Comparison of ENCODE assay signal across 8 cellular contexts in the genomic region with DNA sequence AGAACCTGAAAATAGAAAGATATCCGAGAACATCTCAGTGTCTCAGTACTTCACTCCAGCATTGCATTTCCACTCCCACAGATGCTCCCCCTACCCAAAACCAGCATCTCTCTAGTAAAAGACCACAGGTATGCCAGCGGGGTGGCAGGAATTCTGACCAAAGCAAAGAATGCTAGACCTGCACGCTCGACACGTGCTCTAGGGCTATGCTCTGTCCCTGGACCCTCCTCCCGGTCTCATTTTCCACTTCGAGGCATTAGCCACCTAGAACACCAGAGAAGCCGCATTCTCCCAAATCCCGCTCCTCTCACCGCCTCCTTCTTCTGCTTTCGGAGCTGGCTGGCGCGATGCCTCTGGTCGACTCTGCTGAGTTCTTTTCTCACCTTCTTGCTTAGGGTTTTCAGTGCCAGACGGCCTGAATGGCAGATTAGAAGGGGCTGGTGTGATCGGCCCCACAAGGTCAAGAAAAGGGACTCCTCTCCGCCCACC. TPM values are rescaled to one million over a fixed set of nuclear protein-coding genes. Genes with fewer than 3 reads are reported as not detected.
A peak's percentile ranks its signal among the peaks of the same experiment; 100 is the strongest.
DNase-seq lines count a peak whose midpoint lies in the region; ATAC-seq and TF ChIP-seq lines count a peak whose summit lies in the region.

No MANE protein-coding gene starts in this region.

- H3K4me1 Mint-ChIP-seq in GM23338, result peaks cover 5% of the 10 kb centered on the region

- intact Hi-C loops in A673 (cut with micrococcal nuclease; ENCODE audit: unreplicated experiment), result no loop called here
- intact Hi-C loops in adrenal gland (cut with DNase I), result no loop called here

- H2AFZ ChIP-seq in GM23338, result peak overlapping the region; percentile 94

- peaks cover 17% of the 10 kb centered on the region for H3K27me3 Mint-ChIP-seq in GM23338 (ENCODE audit: insufficient read depth, low read depth, poor library complexity)

- H3K4me3 ChIP-seq in A673 (ENCODE audit: low read depth, low read length, poor library complexity, severe bottlenecking), result peak overlapping the region; percentile 92
- peak overlapping the region; percentile 95 for H3K4me3 ChIP-seq in GM23338
- peak overlapping the region; percentile 43 to 99 (median 74) for H3K4me3 ChIP-seq in adrenal gland
- peak overlapping the region; percentile 93 to 97 for H3K4me3 ChIP-seq in stomach smooth muscle (ENCODE audit: low read length in 2 of 2)

- peaks cover 69% of the 10 kb centered on the region for H3K79me2 ChIP-seq in GM23338 (replicated peaks; ENCODE audit: insufficient read depth)

- H3K9me2 ChIP-seq in GM23338 (ENCODE audit: insufficient read depth), result no peaks in the 10 kb centered on the region

- H3K27ac Mint-ChIP-seq in GM23338, result peak overlapping the region; percentile 99

- peak; percentile 6 for ATAC-seq in GM23338
- ATAC-seq in GM21423 (IDR thresholded peaks at IDR 0.05; ENCODE audit: unreplicated experiment), result no peak
- no peak for ATAC-seq in GM21367 (IDR thresholded peaks at IDR 0.05; ENCODE audit: unreplicated experiment)

- TSS peak; percentile 46 for BruUV-seq in A673 (replicated peaks; lab: Mats Ljungman, UMichigan)

- H3K9me3 ChIP-seq in A673 (ENCODE audit: low read depth, low read length, poor library complexity, severe bottlenecking) (no peaks in the 10 kb centered on the region), adrenal gland (replicated peaks in 1 of 3) (no peaks in the 10 kb centered on the region), stomach smooth muscle (ENCODE audit: control insufficient read depth in 2 of 2, low read length in 2 of 2) (no peaks in the 10 kb centered on the region)

- TF ChIP-seq CTCF in A673 (conservative IDR thresholded peaks at IDR 0.05; ENCODE audit: low read depth, low read length) (no peak), GM23338 (conservative IDR thresholded peaks at IDR 0.05; ENCODE audit: low read depth in 2 of 2) (no peak), adrenal gland (IDR thresholded peaks at IDR 0.05) (no peak)

- H3K36me3 ChIP-seq in A673 (ENCODE audit: insufficient read depth, low read length, poor library complexity, severe bottlenecking), result peaks cover 46% of the 10 kb centered on the region
- H3K36me3 ChIP-seq in GM23338 (ENCODE audit: insufficient read depth), result peaks cover 45% of the 10 kb centered on the region
- peaks cover 0 to 45% of the 10 kb centered on the region in 2 donors for H3K36me3 ChIP-seq in adrenal gland (replicated peaks in 1 of 2)
- H3K36me3 ChIP-seq in stomach smooth muscle (ENCODE audit: control insufficient read depth in 2 of 2, insufficient read depth in 2 of 2, low read length in 2 of 2), result peaks cover 32 to 38% of the 10 kb centered on the region in 2 donors

- DNase-seq in A673 (ENCODE audit: low spot score) (no peak), GM23338 (ENCODE audit: low spot score) (peak; percentile 62), adrenal gland (peak in 3 of 7 donors; percentile 16 to 60 (median 19)), islet precursor cell (peak; percentile 76), NCI-H69 (lab: John Stamatoyannopoulos, UW) (no peak)

- H3K36me3 Mint-ChIP-seq in GM23338 (ENCODE audit: low read depth), result 0 out of 3 replicates have a peak, but pooled peaks cover 2% of the 10 kb centered on the region

- H3K9me3 Mint-ChIP-seq in GM23338, result peaks cover 2% of the 10 kb centered on the region; the same call in 1 of the 3 replicates

- 1 to 3% (median 2%) methylated on average over 14 to 17 of the region's 17 CpGs for WGBS in adrenal gland, 4 donors

- no peak for TF ChIP-seq POLR2A in adrenal gland (IDR thresholded peaks at IDR 0.05)

- POLR2A ChIA-PET in A673 (lab: Charles Lee; ENCODE audit: low non-redundant PET), result interaction anchor here (1.0 kb wide), 1 partner anchor 12 kb away, joined by 3 read pairs; no protein-coding TSS in a partner anchor

- peak overlapping the region; percentile 79 for H3K27ac ChIP-seq in A673 (ENCODE audit: low read depth, low read length, poor library complexity, severe bottlenecking)
- peak overlapping the region; percentile 84 for H3K27ac ChIP-seq in GM23338 (ENCODE audit: low read depth)
- peak overlapping the region in 2 of 5 donors; percentile 86 to 94 for H3K27ac ChIP-seq in adrenal gland
- peak overlapping the region; percentile 87 for H3K27ac ChIP-seq in stomach smooth muscle (ENCODE audit: low read length)

- H3K9ac ChIP-seq in stomach smooth muscle (ENCODE audit: low read length in 2 of 2), result peak overlapping the region; percentile 87 to 96

- H3K4me1 ChIP-seq in A673 (ENCODE audit: insufficient read depth, low read length, poor library complexity, severe bottlenecking) (peaks cover 21% of the 10 kb centered on the region), GM23338 (ENCODE audit: insufficient read depth) (peaks cover 20% of the 10 kb centered on the region), adrenal gland (replicated peaks in 1 of 2) (peaks cover 12 to 13% of the 10 kb centered on the region in 2 donors), stomach smooth muscle (ENCODE audit: control insufficient read depth, insufficient read depth, low read length) (peaks cover 25% of the 10 kb centered on the region)

- H3K27me3 ChIP-seq in A673 (replicated peaks; ENCODE audit: insufficient read depth, low read depth, low read length, poor library complexity) (no peaks in the 10 kb centered on the region), GM23338 (ENCODE audit: insufficient read depth) (no peaks in the 10 kb centered on the region), adrenal gland (no peaks in the 10 kb centered on the region), stomach smooth muscle (ENCODE audit: control insufficient read depth in 1 of 2, insufficient read depth in 2 of 2, low read length in 2 of 2) (no peaks in the 10 kb centered on the region)

- no peak overlapping the region for H3K4me3 Mint-ChIP-seq in GM23338

- CTCF ChIA-PET in A673 (lab: Charles Lee), result interaction anchor here (0.6 to 0.8 kb wide), 2 partner anchors 17 to 641 kb away, joined by 3 to 5 read pairs; no protein-coding TSS in a partner anchor

- peaks cover 43% of the 10 kb centered on the region for H3F3A ChIP-seq in GM23338 (replicated peaks; ENCODE audit: low read depth)

- peak overlapping the region; percentile 99 for H3K4me2 ChIP-seq in GM23338

- peaks cover 33% of the 10 kb centered on the region for H4K20me1 ChIP-seq in GM23338 (replicated peaks; ENCODE audit: insufficient read depth)

TF ChIP-seq in GM23338, 12 proteins besides CTCF, POLR2A, EP300 and RAD21 (continues in another document):
- no peak for TF ChIP-seq ZNF331 (CRISPR knock-in tag; IDR thresholded peaks at IDR 0.05; ENCODE audit: low read depth)
- TF ChIP-seq JUNB (IDR thresholded peaks at IDR 0.05; ENCODE audit: unreplicated experiment), result no peak
- TF ChIP-seq CREB1 (CRISPR knock-in tag; IDR thresholded peaks at IDR 0.05; ENCODE audit: low read depth), result no peak
- TF ChIP-seq ETS1 (IDR thresholded peaks at IDR 0.05), result no peak
- TF ChIP-seq EZH2phosphoT487 (IDR thresholded peaks at IDR 0.05; ENCODE audit: unreplicated experiment), result no peak
- TF ChIP-seq ZNF114 (CRISPR knock-in tag; IDR thresholded peaks at IDR 0.05), result no peak

RNA-seq across cellular contexts. Expression of gene TSR1, which starts 0.5 kb away (rescaled TPM):
- 78.9 and 91.0 TPM in 2 replicates for total RNA-seq in A673 (2021)
- 72.7 and 108 TPM in 2 replicates for total RNA-seq in GM23338 (2014; rRNA removed; shearing (Covaris generic))
- 31.3 and 36.9 TPM in 2 replicates for polyA plus RNA-seq in GM23338 (2016; fragmentation: Nextera tagmentation; extraction: Ambion mirVana)
- total RNA-seq in adrenal gland, result 10 to 100 TPM; 19.7 to 74.6 (median 26.5) TPM
- 10 to 100 TPM; 12.7 to 29.7 (median 13.6) TPM for polyA plus RNA-seq in adrenal gland

RNA-seq across cellular contexts. Expression of gene SGSM2, which starts 1.5 kb away (rescaled TPM):
- total RNA-seq in A673 (2021) (81.2 and 95.0 TPM in 2 replicates), adrenal gland (10 to 100 TPM; 31.3 to 71.8 (median 52.9) TPM)
- total RNA-seq in GM23338 (2014; rRNA removed; shearing (Covaris generic)), result 38.9 and 52.4 TPM in 2 replicates
- polyA plus RNA-seq in GM23338 (2016; fragmentation: Nextera tagmentation; extraction: Ambion mirVana) (13.7 and 14.3 TPM in 2 replicates), adrenal gland (100 to 1,000 TPM in 2 of 3 donors, 10 to 100 TPM in 1; 16.3 to 393 (median 175) TPM)

RNA-seq across cellular contexts. Expression of gene SRR, which starts 32.0 kb away (rescaled TPM):
- 37.9 and 51.0 TPM in 2 replicates for total RNA-seq in A673 (2021)
- 5.4 and 11.0 TPM in 2 replicates for total RNA-seq in GM23338 (2014; rRNA removed; shearing (Covaris generic))
- 2.7 and 2.8 TPM in 2 replicates for polyA plus RNA-seq in GM23338 (2016; fragmentation: Nextera tagmentation; extraction: Ambion mirVana)
- 10 to 100 TPM in 7 of 8 donors, 1 to 10 TPM in 1; 9.3 to 58.6 (median 19.7) TPM for total RNA-seq in adrenal gland
- 10 to 100 TPM in 1 of 3 donors, 1 to 10 TPM in 2; 3.8 to 18.0 (median 4.3) TPM for polyA plus RNA-seq in adrenal gland

RNA-seq across cellular contexts. Expression of gene SMG6, which starts 32.2 kb away (rescaled TPM):
- total RNA-seq in A673 (2021) (36.1 and 38.4 TPM in 2 replicates), adrenal gland (10 to 100 TPM; 35.6 to 85.1 (median 50.5) TPM)
- 25.8 and 43.1 TPM in 2 replicates for total RNA-seq in GM23338 (2014; rRNA removed; shearing (Covaris generic))
- polyA plus RNA-seq in GM23338 (2016; fragmentation: Nextera tagmentation; extraction: Ambion mirVana) (10.1 and 10.4 TPM in 2 replicates), adrenal gland (10 to 100 TPM; 37.6 to 46.3 (median 44.0) TPM)

Comparison
In these comparisons a context has a peak if more than half of its experiments do, and no peak if none do; other contexts are left out.
1. DNase-seq: peak in GM23338 (single experiment) and islet precursor cell (single experiment); none in A673 (single experiment) and NCI-H69 (single experiment).
2. Peak in every context shown above with its lines, with median percentiles within 50 percentile points of each other: H3K4me3 ChIP-seq.